Comparison of ENCODE assay signal across 17 cellular contexts in the genomic region with DNA sequence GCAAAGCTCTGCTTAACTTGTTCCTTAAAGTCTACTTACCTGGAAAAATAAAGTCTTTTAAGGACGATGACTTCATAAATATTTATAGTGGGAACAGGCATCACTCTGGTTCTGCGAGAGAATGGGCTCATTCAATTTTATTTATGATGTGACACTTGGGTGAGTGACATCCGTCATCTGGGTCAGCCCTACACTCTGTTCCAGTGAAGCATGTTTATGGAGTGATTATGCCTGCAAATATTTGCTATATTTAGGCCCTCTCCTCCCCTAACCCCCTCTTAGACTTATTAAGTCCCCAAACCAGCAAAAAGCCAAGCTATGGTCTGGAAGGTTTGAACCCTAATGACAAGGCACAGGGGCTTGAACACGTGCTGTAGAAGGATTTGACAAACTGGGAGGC. TPM values are rescaled to one million over a fixed set of nuclear protein-coding genes. Genes with fewer than 3 reads are reported as not detected.
A peak's percentile ranks its signal among the peaks of the same experiment; 100 is the strongest.
DNase-seq lines count a peak whose midpoint lies in the region; ATAC-seq and TF ChIP-seq lines count a peak whose summit lies in the region.
"Had no signal": no experiment of that assay in that cellular context is flagged by ENCODE, and none has a peak within 500 bp of the region (broad histone marks: within the 10 kb centered on the region; RNA-seq: fewer than 3 reads in every experiment).

No MANE protein-coding gene starts in this region.

- ATAC-seq in gastroesophageal sphincter (no peak), GM18519 (IDR thresholded peaks at IDR 0.05; ENCODE audit: low FRiP score, unreplicated experiment) (no peak)

- intact Hi-C loops in sigmoid colon (cut with DNase I), result loop anchor here (2.0 to 10.0 kb wide), 5 partner anchors 37 to 789 kb away; partner anchors contain the start of genes OTUD4, SLC10A7 and SMAD1
- intact Hi-C loops in lower leg skin (cut with DNase I; ENCODE audit: low total_unique reads), result no loop called here

- TF ChIP-seq CTCF in AG04450 (IDR thresholded peaks at IDR 0.05; ENCODE audit: low read depth, low read length) (no peak), gastroesophageal sphincter (IDR thresholded peaks at IDR 0.05) (no peak), sigmoid colon (IDR thresholded peaks at IDR 0.05) (no peak), lower leg skin (IDR thresholded peaks at IDR 0.05) (no peak)

- POLR2A ChIA-PET in AG04450 (lab: Yijun Ruan, JAX), result no interaction called here

- H3K27me3 ChIP-seq in AG04450 (ENCODE audit: control insufficient read depth, insufficient read depth, low read length), result no peaks in the 10 kb centered on the region
- no peaks in the 10 kb centered on the region for H3K27me3 ChIP-seq in SJCRH30
- no peaks in the 10 kb centered on the region for H3K27me3 ChIP-seq in gastroesophageal sphincter
- no peaks in the 10 kb centered on the region for H3K27me3 ChIP-seq in sigmoid colon
- H3K27me3 ChIP-seq: BE2C had no signal

- CTCF ChIA-PET in AG04450 (lab: Charles Lee), result interaction anchor here (0.9 kb wide), 1 partner anchor 342 kb away, joined by 3 read pairs; no protein-coding TSS in a partner anchor

- H3K4me1 ChIP-seq in SJCRH30 (peaks cover 56% of the 10 kb centered on the region), gastroesophageal sphincter (peaks cover 5 to 74% (median 22%) of the 10 kb centered on the region in 3 donors), sigmoid colon (peaks cover 0 to 57% (median 46%) of the 10 kb centered on the region in 4 donors)

- H3K27ac ChIP-seq in AG04450 (ENCODE audit: low read depth, low read length), result peak overlapping the region; percentile 100
- peak overlapping the region; percentile 93 for H3K27ac ChIP-seq in SJCRH30
- H3K27ac ChIP-seq in gastroesophageal sphincter, result peak overlapping the region; percentile 93 to 99 (median 98)
- peak overlapping the region; percentile 96 to 99 (median 97) for H3K27ac ChIP-seq in sigmoid colon

- H3K36me3 ChIP-seq in SJCRH30 (no peaks in the 10 kb centered on the region), gastroesophageal sphincter (no peaks in the 10 kb centered on the region), sigmoid colon (no peaks in the 10 kb centered on the region)
- H3K36me3 ChIP-seq: BE2C had no signal

- TF ChIP-seq EP300 in gastroesophageal sphincter (IDR thresholded peaks at IDR 0.05) (no peak), sigmoid colon (IDR thresholded peaks at IDR 0.05) (no peak)

- no peaks in the 10 kb centered on the region for H3K9me3 ChIP-seq in AG04450 (ENCODE audit: control insufficient read depth, insufficient read depth, low read length)
- H3K9me3 ChIP-seq in SJCRH30 (replicated peaks), result no peaks in the 10 kb centered on the region
- H3K9me3 ChIP-seq in gastroesophageal sphincter, result no peaks in the 10 kb centered on the region
- no peaks in the 10 kb centered on the region for H3K9me3 ChIP-seq in sigmoid colon
- H3K9me3 ChIP-seq: BE2C had no signal

- 48 to 67% methylated on average over 1 to 4 of the region's 4 CpGs for WGBS in gastroesophageal sphincter (ENCODE audit: low coverage in 1 of 2), 2 donors
- 84 to 86% methylated on average over 4 of the region's 4 CpGs for WGBS in sigmoid colon, 2 donors
- 73 to 77% methylated on average over 4 of the region's 4 CpGs for WGBS in lower leg skin, 2 donors

- no peak overlapping the region for H3K4me3 ChIP-seq in AG04450 (ENCODE audit: low read depth, low read length)
- no peak overlapping the region for H3K4me3 ChIP-seq in SJCRH30
- no peak overlapping the region for H3K4me3 ChIP-seq in gastroesophageal sphincter
- no peak overlapping the region for H3K4me3 ChIP-seq in sigmoid colon
- no peak overlapping the region for H3K4me3 ChIP-seq in lower leg skin (ENCODE audit: low read depth, poor library complexity, severe bottlenecking)

- TF ChIP-seq POLR2A in gastroesophageal sphincter (IDR thresholded peaks at IDR 0.05), result no peak
- TF ChIP-seq POLR2A in sigmoid colon (IDR thresholded peaks at IDR 0.05), result no peak
- TF ChIP-seq POLR2A in lower leg skin (IDR thresholded peaks at IDR 0.05), result no peak

- DNase-seq in AG04450 (ENCODE audit: low read depth, low spot score) (no peak), SJCRH30 (no peak), sigmoid colon (no peak), T-helper 1 cell (no peak), lower leg skin (ENCODE audit: low spot score in 2 of 2) (no peak), NOMO-1 (lab: John Stamatoyannopoulos, UW; ENCODE audit: unreplicated experiment in 2 of 2) (no peak)
- DNase-seq: activated CD4-positive, alpha-beta T cell treated with anti-CD3 and anti-CD28 coated beads, Interleukin-2, amount 50 U/mL, for 1 hour; activated gamma-delta T cell treated with Interleukin-2 at 50 U/mL for 16 hours; BE2C; KG1; NK-92 treated with Interleukin-12 subunit alpha and Interleukin-12 subunit beta, amount 100 ng/mL, for 24 hours; retina had no signal

RNA-seq across cellular contexts. Expression of gene C4orf51, which starts 55.8 kb away (rescaled TPM):
- polyA plus RNA-seq in AG04450 (2011; rRNA removed) (not detected in 2 replicates), sigmoid colon (not detected)
- not detected in 2 replicates for polyA minus RNA-seq in AG04450 (2011; rRNA and poly(A)+ RNA removed)
- not detected in 2 replicates for total RNA-seq in SJCRH30 (2014; rRNA removed; shearing (Covaris generic))
- total RNA-seq in gastroesophageal sphincter (not detected), sigmoid colon (not detected), lower leg skin (not detected)
- total RNA-seq: cerebellum, G401, left colon had no signal
